ENCODE assay signal across 13 cellular contexts in genomic region chr9:2292733-2293132, GRCh38.
"Had no signal": no experiment of that assay in that cellular context is flagged by ENCODE, and none has a peak within 500 bp of the region (broad histone marks: within the 10 kb centered on the region; RNA-seq: fewer than 3 reads in every experiment).

No MANE protein-coding gene starts in this region.

- H3K4me1 Mint-ChIP-seq: activated CD4-positive, alpha-beta memory T cell treated with anti-CD3 and anti-CD28 coated beads, Interleukin-2, amount 10 ng/mL, durations not matched to agents 7 days and 5 days; activated naive CD4-positive, alpha-beta T cell treated with anti-CD3 and anti-CD28 coated beads, Interleukin-2, amount 10 ng/mL, durations not matched to agents 7 days and 5 days; neural crest cell; stimulated activated memory B cell treated with anti-CD40 and anti-IgM and Interleukin-4, amounts not matched to agents 10 μg/mL and 1 μg/mL and 100 μg/mL, for 72 hours; T-cell had no signal

- H3K9me3 Mint-ChIP-seq: activated CD4-positive, alpha-beta memory T cell treated with anti-CD3 and anti-CD28 coated beads, Interleukin-2, amount 10 ng/mL, durations not matched to agents 7 days and 5 days; activated naive CD4-positive, alpha-beta T cell treated with anti-CD3 and anti-CD28 coated beads, Interleukin-2, amount 10 ng/mL, durations not matched to agents 7 days and 5 days; effector memory CD8-positive, alpha-beta T cell; neural crest cell had no signal

- H3K27ac Mint-ChIP-seq: activated CD4-positive, alpha-beta memory T cell treated with anti-CD3 and anti-CD28 coated beads, Interleukin-2, amount 10 ng/mL, durations not matched to agents 7 days and 5 days; activated naive CD4-positive, alpha-beta T cell treated with anti-CD3 and anti-CD28 coated beads, Interleukin-2, amount 10 ng/mL, durations not matched to agents 7 days and 5 days; effector memory CD8-positive, alpha-beta T cell; stimulated activated memory B cell treated with anti-CD40 and anti-IgM and Interleukin-4, amounts not matched to agents 10 μg/mL and 1 μg/mL and 100 μg/mL, for 72 hours; T-cell had no signal

- H3K36me3 Mint-ChIP-seq: activated naive CD4-positive, alpha-beta T cell treated with anti-CD3 and anti-CD28 coated beads, Interleukin-2, amount 10 ng/mL, durations not matched to agents 7 days and 5 days; stimulated activated memory B cell treated with anti-CD40 and anti-IgM and Interleukin-4, amounts not matched to agents 10 μg/mL and 1 μg/mL and 100 μg/mL, for 72 hours; T-cell had no signal

- H3K27me3 ChIP-seq: ovary, upper lobe of left lung had no signal

- H3K4me3 ChIP-seq: ovary, upper lobe of left lung had no signal

- H3K4me3 Mint-ChIP-seq: activated CD4-positive, alpha-beta memory T cell treated with anti-CD3 and anti-CD28 coated beads, Interleukin-2, amount 10 ng/mL, durations not matched to agents 7 days and 5 days; activated naive CD4-positive, alpha-beta T cell treated with anti-CD3 and anti-CD28 coated beads, Interleukin-2, amount 10 ng/mL, durations not matched to agents 7 days and 5 days; effector memory CD8-positive, alpha-beta T cell; neural crest cell; stimulated activated memory B cell treated with anti-CD40 and anti-IgM and Interleukin-4, amounts not matched to agents 10 μg/mL and 1 μg/mL and 100 μg/mL, for 72 hours; T-cell had no signal

- H3K36me3 ChIP-seq: ovary, upper lobe of left lung had no signal

- DNase-seq: activated CD4-positive, alpha-beta memory T cell treated with anti-CD3 and anti-CD28 coated beads, Interleukin-2, amount 10 ng/mL, durations not matched to agents 7 days and 5 days; activated CD8-positive, alpha-beta memory T cell treated with anti-CD3 and anti-CD28 coated beads, Interleukin-2, amount 50 U/mL, for 4 hours; activated naive CD4-positive, alpha-beta T cell treated with anti-CD3 and anti-CD28 coated beads, Interleukin-2, amount 10 ng/mL, durations not matched to agents 7 days and 5 days; central memory CD4-positive, alpha-beta T cell; effector memory CD8-positive, alpha-beta T cell; glutamatergic neuron; ovary; retina; T-cell; T1000 had no signal

- H3K27ac ChIP-seq: ovary had no signal

- H3K9me3 ChIP-seq: ovary, upper lobe of left lung had no signal
